ENCODE assay signal across 23 cellular contexts in the genomic region with DNA sequence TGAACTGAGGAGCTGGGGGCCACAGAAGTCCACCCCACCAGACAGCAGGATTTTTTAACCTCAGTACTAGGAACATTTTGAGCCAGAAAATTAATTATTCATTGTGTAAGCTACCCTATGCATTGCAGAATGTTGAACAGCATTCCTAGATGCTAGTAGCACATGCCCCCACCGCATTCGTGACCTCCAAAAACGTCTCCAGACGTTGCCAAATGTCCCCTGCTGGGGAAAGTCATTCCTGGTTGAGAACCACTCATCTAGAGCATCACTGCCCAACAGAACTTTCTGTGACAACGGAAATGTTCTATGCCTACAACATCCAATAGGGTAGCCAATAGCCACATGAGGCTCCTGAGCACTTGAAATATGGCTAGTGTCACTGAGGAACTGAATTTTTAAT.
DNase-seq lines count a peak whose midpoint lies in the region; ATAC-seq and TF ChIP-seq lines count a peak whose summit lies in the region.
"Had no signal": no experiment of that assay in that cellular context is flagged by ENCODE, and none has a peak within 500 bp of the region (broad histone marks: within the 10 kb centered on the region; RNA-seq: fewer than 3 reads in every experiment).

No MANE protein-coding gene starts in this region.

- H3K27me3 Mint-ChIP-seq in CD4-positive, alpha-beta T cell, result no peaks in the 10 kb centered on the region
- H3K27me3 Mint-ChIP-seq: activated CD4-positive, alpha-beta T cell treated with anti-CD3 and anti-CD28 coated beads, Interleukin-2, amount 10 ng/mL, durations not matched to agents 24 days and 14 days; CD4-positive, alpha-beta memory T cell; effector memory CD8-positive, alpha-beta T cell had no signal

- H3K27me3 ChIP-seq in ACC112 (ENCODE audit: insufficient read depth, low read length) (no peaks in the 10 kb centered on the region), neutrophil (no peaks in the 10 kb centered on the region)
- no peaks in the 10 kb centered on the region for H3K27me3 ChIP-seq in CD4-positive, alpha-beta T cell (ENCODE audit: control insufficient read depth, insufficient read depth, low read length)

- no peak for DNase-seq in CD4-positive, alpha-beta T cell
- DNase-seq in choroid plexus epithelial cell (ENCODE audit: low read depth) (peak; percentile 90), NK-92 (lab: John Stamatoyannopoulos, UW; ENCODE audit: unreplicated experiment) (no peak), NCI-H2107 (lab: John Stamatoyannopoulos, UW) (no peak), HT-29 (ENCODE audit: low spot score) (no peak)
- DNase-seq: activated CD4-positive, alpha-beta T cell treated with anti-CD3 and anti-CD28 coated beads, Interleukin-2, amount 10 ng/mL, durations not matched to agents 24 days and 14 days; activated naive CD4-positive, alpha-beta T cell; activated T-cell treated with anti-CD3 and anti-CD28 coated beads, Interleukin-2, amount 50 U/mL, for 4 hours; amygdala; CD4-positive, alpha-beta memory T cell; effector memory CD8-positive, alpha-beta T cell; EL; foreskin fibroblast; GM23248; Kasumi-1; NCI-H510A; OCI-M1; T-helper 2 cell; trophoblast cell had no signal

- peaks cover 91% of the 10 kb centered on the region for H3K4me1 Mint-ChIP-seq in CD4-positive, alpha-beta T cell (ENCODE audit: low read depth)

- H3K9me3 ChIP-seq in CD4-positive, alpha-beta T cell (ENCODE audit: control insufficient read depth, low read length), result no peaks in the 10 kb centered on the region
- H3K9me3 ChIP-seq in neutrophil, result no peaks in the 10 kb centered on the region

- no peaks in the 10 kb centered on the region for H3K79me2 ChIP-seq in ACC112 (ENCODE audit: control insufficient read depth, insufficient read depth, low read length, unreplicated experiment)

- H3K4me3 ChIP-seq in ACC112 (ENCODE audit: low read depth, low read length) (no peak overlapping the region), choroid plexus epithelial cell (ENCODE audit: low read depth, low read length) (no peak overlapping the region), neutrophil (ENCODE audit: low read depth in 1 of 2, low read length in 1 of 2) (no peak overlapping the region)
- H3K4me3 ChIP-seq: coronary artery, GM23248, SK-N-MC had no signal

- intact Hi-C loops in CD4-positive, alpha-beta T cell (cut with DNase I, micrococcal nuclease), result no loop called here

- no peak overlapping the region for H2AFZ ChIP-seq in ACC112 (ENCODE audit: low read length, unreplicated experiment)
- H2AFZ ChIP-seq: GM23248 had no signal

- H3K27ac ChIP-seq in ACC112 (ENCODE audit: low read depth, low read length) (peak overlapping the region; percentile 96), neutrophil (peak overlapping the region; percentile 77)
- H3K27ac ChIP-seq in CD4-positive, alpha-beta T cell (ENCODE audit: low read depth, low read length), result no peak overlapping the region
- H3K27ac ChIP-seq: SK-N-MC had no signal

- H3K36me3 ChIP-seq in ACC112 (ENCODE audit: insufficient read depth, low read length) (no peaks in the 10 kb centered on the region), neutrophil (no peaks in the 10 kb centered on the region)

- TF ChIP-seq CTCF in CD4-positive, alpha-beta T cell (IDR thresholded peaks at IDR 0.05), result no peak
- TF ChIP-seq CTCF in choroid plexus epithelial cell (conservative IDR thresholded peaks at IDR 0.05; ENCODE audit: low read depth, low read length), result no peak
- TF ChIP-seq CTCF in neutrophil (IDR thresholded peaks at IDR 0.05), result no peak

- H3K36me3 Mint-ChIP-seq in CD4-positive, alpha-beta T cell (ENCODE audit: low read depth), result peaks cover 64% of the 10 kb centered on the region

- ATAC-seq in CD4-positive, alpha-beta T cell (ENCODE audit: poor library complexity), result no peak
- ATAC-seq: activated T-cell treated with anti-CD3 and anti-CD28 coated beads, Interleukin-2, amount 50 U/mL, for 4 hours; effector memory CD8-positive, alpha-beta T cell had no signal

- no peak overlapping the region for H3K4me3 Mint-ChIP-seq in CD4-positive, alpha-beta T cell
- H3K4me3 Mint-ChIP-seq: activated CD4-positive, alpha-beta T cell treated with anti-CD3 and anti-CD28 coated beads, Interleukin-2, amount 10 ng/mL, durations not matched to agents 24 days and 14 days; activated T-cell treated with anti-CD3 and anti-CD28 coated beads, Interleukin-2, amount 50 U/mL, for 4 hours; effector memory CD8-positive, alpha-beta T cell had no signal

- CTCF ChIA-PET in CD4-positive, alpha-beta T cell (lab: Charles Lee), result no interaction called here

- H3K27ac Mint-ChIP-seq in CD4-positive, alpha-beta T cell, result peak overlapping the region; percentile 72
- H3K27ac Mint-ChIP-seq: activated CD4-positive, alpha-beta T cell treated with anti-CD3 and anti-CD28 coated beads, Interleukin-2, amount 10 ng/mL, durations not matched to agents 24 days and 14 days had no signal

- no peaks in the 10 kb centered on the region for H3K9me3 Mint-ChIP-seq in CD4-positive, alpha-beta T cell
- H3K9me3 Mint-ChIP-seq: activated T-cell treated with anti-CD3 and anti-CD28 coated beads, Interleukin-2, amount 50 U/mL, for 4 hours; CD4-positive, alpha-beta memory T cell; effector memory CD8-positive, alpha-beta T cell had no signal

- POLR2A ChIA-PET in CD4-positive, alpha-beta T cell (lab: Charles Lee), result no interaction called here

- H3K4me1 ChIP-seq in ACC112 (ENCODE audit: control insufficient read depth, insufficient read depth, low read length, unreplicated experiment), result peaks cover 67% of the 10 kb centered on the region
- H3K4me1 ChIP-seq in neutrophil (ENCODE audit: control insufficient read depth in 1 of 2, insufficient read depth in 1 of 2, low read depth in 1 of 2, low read length in 1 of 2), result peaks cover 18 to 19% of the 10 kb centered on the region in 2 experiments
